ENCODE assay signal across 29 cellular contexts in the genomic region with DNA sequence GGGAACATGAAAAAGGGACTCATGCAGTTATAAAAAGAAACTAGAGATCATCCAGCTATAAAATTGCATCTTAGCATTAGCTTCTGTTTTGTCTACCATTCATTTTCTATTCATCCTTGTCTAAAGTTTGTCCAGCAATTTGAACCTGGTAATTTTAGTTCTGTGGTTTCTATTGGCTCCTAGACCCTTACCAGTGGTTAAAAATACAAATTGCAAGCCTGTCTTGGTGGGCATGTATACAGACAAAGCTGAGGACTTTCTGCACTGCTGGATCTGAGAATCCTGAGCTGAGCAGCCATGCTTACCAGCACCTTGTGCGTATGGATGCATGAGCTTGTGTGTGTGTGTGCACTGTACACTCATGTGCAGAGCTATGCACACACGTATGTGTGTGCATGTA.
DNase-seq lines count a peak whose midpoint lies in the region; ATAC-seq and TF ChIP-seq lines count a peak whose summit lies in the region.
"Had no signal": no experiment of that assay in that cellular context is flagged by ENCODE, and none has a peak within 500 bp of the region (broad histone marks: within the 10 kb centered on the region; RNA-seq: fewer than 3 reads in every experiment).

No MANE protein-coding gene starts in this region.

- TF ChIP-seq CTCF in DND-41 (IDR thresholded peaks at IDR 0.05; ENCODE audit: borderline replicate concordance, extremely low read depth, low read length, poor library complexity, severe bottlenecking) (no peak), OCI-LY1 (IDR thresholded peaks at IDR 0.05; ENCODE audit: low read length) (no peak), endodermal cell (conservative IDR thresholded peaks at IDR 0.05) (no peak), MM.1S (IDR thresholded peaks at IDR 0.05; ENCODE audit: low read length) (no peak)

- no peak overlapping the region for H3K4me3 Mint-ChIP-seq in endodermal cell
- H3K4me3 Mint-ChIP-seq: CD4-positive, alpha-beta memory T cell had no signal

- H3K9me3 ChIP-seq in DND-41 (ENCODE audit: insufficient read depth, low read length, severe bottlenecking) (no peaks in the 10 kb centered on the region), OCI-LY1 (ENCODE audit: low read length) (no peaks in the 10 kb centered on the region), endodermal cell (ENCODE audit: control insufficient read depth, low read length) (no peaks in the 10 kb centered on the region), MM.1S (replicated peaks; ENCODE audit: insufficient read depth, low read length) (no peaks in the 10 kb centered on the region)
- H3K9me3 ChIP-seq: SJCRH30 had no signal

- peaks cover 29% of the 10 kb centered on the region for H3K36me3 ChIP-seq in DND-41 (ENCODE audit: insufficient read depth, low read length)
- H3K36me3 ChIP-seq in OCI-LY1 (ENCODE audit: insufficient read depth, low read length) = no peaks in the 10 kb centered on the region
- no peaks in the 10 kb centered on the region for H3K36me3 ChIP-seq in endodermal cell (ENCODE audit: control insufficient read depth, insufficient read depth, low read length)
- no peaks in the 10 kb centered on the region for H3K36me3 ChIP-seq in MM.1S (replicated peaks; ENCODE audit: insufficient read depth, low read length)
- H3K36me3 ChIP-seq: SJCRH30 had no signal

- ATAC-seq in DND-41 (ENCODE audit: insufficient read depth, low read depth) (no peak), HG03571 (IDR thresholded peaks at IDR 0.05; ENCODE audit: unreplicated experiment) (no peak), GM19455 (IDR thresholded peaks at IDR 0.05; ENCODE audit: unreplicated experiment) (no peak)
- ATAC-seq: GM12878, HCT116, PC-3, Right ventricle myocardium inferior, SK-N-SH treated with all-trans-retinoic acid at 6 μM for 48 hours had no signal

- no peak overlapping the region for H2AFZ ChIP-seq in DND-41 (ENCODE audit: low read depth, low read length)
- no peak overlapping the region for H2AFZ ChIP-seq in OCI-LY1 (ENCODE audit: low read length)
- no peak overlapping the region for H2AFZ ChIP-seq in MM.1S (ENCODE audit: low read length)

- H3K79me2 ChIP-seq in DND-41 (ENCODE audit: insufficient read depth, low read length) (peaks cover 94% of the 10 kb centered on the region), OCI-LY1 (ENCODE audit: insufficient read depth, low read length) (no peaks in the 10 kb centered on the region), MM.1S (ENCODE audit: low read length) (no peaks in the 10 kb centered on the region)

- H3K27ac ChIP-seq in DND-41 (ENCODE audit: low read length) = peak overlapping the region; percentile 21; the same call in 1 of the 2 replicates
- peak overlapping the region; percentile 15 for H3K27ac ChIP-seq in OCI-LY1 (ENCODE audit: low read depth, low read length, poor library complexity, severe bottlenecking)
- H3K27ac ChIP-seq in endodermal cell (ENCODE audit: low read depth, low read length) = peak overlapping the region; percentile 67
- H3K27ac ChIP-seq in temporal lobe (ENCODE audit: low read depth, low read length) = peak overlapping the region; percentile 99
- H3K27ac ChIP-seq in MM.1S (ENCODE audit: low read length) = no peak overlapping the region
- H3K27ac ChIP-seq: SJCRH30 had no signal

- H3K4me3 ChIP-seq in DND-41 (ENCODE audit: low read depth in 1 of 2, low read length in 2 of 2) (no peak overlapping the region), OCI-LY1 (ENCODE audit: low read depth, low read length, poor library complexity, severe bottlenecking) (no peak overlapping the region), endodermal cell (ENCODE audit: low read length) (no peak overlapping the region), MM.1S (ENCODE audit: low read length) (no peak overlapping the region)
- H3K4me3 ChIP-seq: GM12878, SJCRH30 had no signal

- H4K20me1 ChIP-seq in DND-41 (ENCODE audit: insufficient read depth, low read length) (peaks cover 51% of the 10 kb centered on the region), OCI-LY1 (ENCODE audit: insufficient read depth, low read length) (no peaks in the 10 kb centered on the region), MM.1S (ENCODE audit: insufficient read depth, low read length) (no peaks in the 10 kb centered on the region)

- no peaks in the 10 kb centered on the region for H3K27me3 ChIP-seq in DND-41 (ENCODE audit: insufficient read depth, low read length, poor library complexity)
- no peaks in the 10 kb centered on the region for H3K27me3 ChIP-seq in OCI-LY1 (ENCODE audit: insufficient read depth, low read length)
- no peaks in the 10 kb centered on the region for H3K27me3 ChIP-seq in endodermal cell (ENCODE audit: control insufficient read depth, insufficient read depth, low read length, poor library complexity, severe bottlenecking)
- H3K27me3 ChIP-seq in MM.1S (replicated peaks; ENCODE audit: insufficient read depth, low read length) = no peaks in the 10 kb centered on the region
- H3K27me3 ChIP-seq: SJCRH30 had no signal

- H3K9me2 ChIP-seq in OCI-LY1 (ENCODE audit: low read depth, low read length) = no peaks in the 10 kb centered on the region
- no peaks in the 10 kb centered on the region for H3K9me2 ChIP-seq in MM.1S (replicated peaks; ENCODE audit: insufficient read depth, low read length)

- WGBS in endodermal cell (ENCODE audit: insufficient coverage in 1 of 2, insufficient read length in 1 of 2), 2 experiments = 85 to 100% methylated on average over 1 to 2 of the region's 2 CpGs

- no peaks in the 10 kb centered on the region for H3K27me3 Mint-ChIP-seq in endodermal cell (ENCODE audit: insufficient read depth)
- H3K27me3 Mint-ChIP-seq: CD4-positive, alpha-beta memory T cell had no signal

- H3K4me1 Mint-ChIP-seq in endodermal cell = no peaks in the 10 kb centered on the region

- H3K4me2 ChIP-seq in DND-41 (ENCODE audit: insufficient read depth, low read length) = no peak overlapping the region
- no peak overlapping the region for H3K4me2 ChIP-seq in OCI-LY1 (ENCODE audit: low read length)
- no peak overlapping the region for H3K4me2 ChIP-seq in MM.1S (ENCODE audit: low read depth, low read length)

- H3K36me3 Mint-ChIP-seq in endodermal cell (ENCODE audit: low read depth) = no peaks in the 10 kb centered on the region

- H3K4me1 ChIP-seq in DND-41 (ENCODE audit: insufficient read depth, low read length) (peaks cover 36% of the 10 kb centered on the region), OCI-LY1 (ENCODE audit: insufficient read depth, low read length, severe bottlenecking) (peaks cover 65% of the 10 kb centered on the region), endodermal cell (ENCODE audit: control insufficient read depth, insufficient read depth, low read length) (no peaks in the 10 kb centered on the region), MM.1S (ENCODE audit: low read length) (no peaks in the 10 kb centered on the region)
- H3K4me1 ChIP-seq: SJCRH30 had no signal

- H3K9me3 Mint-ChIP-seq in endodermal cell = no peaks in the 10 kb centered on the region
- H3K9me3 Mint-ChIP-seq: CD4-positive, alpha-beta memory T cell had no signal

- H3K27ac Mint-ChIP-seq in endodermal cell = no peak overlapping the region

- DNase-seq in DND-41 (no peak), endodermal cell (peak; percentile 6), MM.1S (no peak)
- DNase-seq: C1 segment of cervical spinal cord; CD4-positive, alpha-beta memory T cell; COR-L47; DMS53; EL; GDM1; IMR-90; KG1; NCI-H1092; NCI-H1417 treated with DMSO at 0.1 percent for 48 hours; NCI-H1694 treated with DMSO at 0.1 percent for 48 hours; NCI-H2081; NCI-H2171; NCI-H226; NCI-H510A; NCI-H748 treated with DMSO at 0.1 percent for 48 hours; PC-3; SJCRH30 had no signal

- H3F3A ChIP-seq in OCI-LY1 (ENCODE audit: insufficient read depth, low read length) (no peaks in the 10 kb centered on the region), MM.1S (ENCODE audit: insufficient read depth, low read length) (no peaks in the 10 kb centered on the region)

- H3K9ac ChIP-seq in DND-41 (ENCODE audit: low read depth, low read length) (no peak overlapping the region), OCI-LY1 (ENCODE audit: low read length) (no peak overlapping the region), endodermal cell (ENCODE audit: extremely low read depth, low read length, poor library complexity, severe bottlenecking) (no peak overlapping the region), MM.1S (ENCODE audit: low read length) (no peak overlapping the region)
